Comparison of ENCODE assay signal across 10 cellular contexts in the genomic region with DNA sequence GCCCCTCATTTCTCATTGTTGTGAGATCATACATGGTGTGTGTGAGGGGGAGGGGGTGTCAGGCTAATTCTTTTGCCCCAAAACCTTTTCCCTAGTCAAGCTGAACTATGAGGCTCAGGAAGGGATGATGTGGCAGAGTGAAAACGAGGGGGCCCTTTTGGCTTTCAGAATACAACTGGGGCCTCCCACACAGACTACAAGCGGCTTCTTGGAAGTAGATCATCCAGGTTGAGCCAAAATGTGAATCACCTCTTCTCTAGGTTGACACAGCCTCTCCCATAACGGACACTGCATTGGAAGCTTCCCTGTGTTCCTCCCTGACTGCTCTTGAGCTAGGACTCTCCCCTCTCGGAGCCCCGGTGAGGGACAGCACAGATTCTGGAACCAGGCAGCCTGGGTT. TPM values are rescaled to one million over a fixed set of nuclear protein-coding genes. Genes with fewer than 3 reads are reported as not detected.
A peak's percentile ranks its signal among the peaks of the same experiment; 100 is the strongest.
DNase-seq lines count a peak whose midpoint lies in the region; ATAC-seq and TF ChIP-seq lines count a peak whose summit lies in the region.
"Had no signal": no experiment of that assay in that cellular context is flagged by ENCODE, and none has a peak within 500 bp of the region (broad histone marks: within the 10 kb centered on the region; RNA-seq: fewer than 3 reads in every experiment).

No MANE protein-coding gene starts in this region.

- peak overlapping the region; percentile 88; the same call in 1 of the 2 replicates for H3K9ac ChIP-seq in Karpas-422 (ENCODE audit: low read length)

- no peak for TF ChIP-seq CTCF in gastroesophageal sphincter (IDR thresholded peaks at IDR 0.05)

- H2AFZ ChIP-seq in Karpas-422 (ENCODE audit: low read length) = 0 out of 2 replicates have a peak overlapping the region, but pooled peaks have one; percentile 76

- H3K4me1 ChIP-seq in Karpas-422 (ENCODE audit: low read length) = peaks cover 25% of the 10 kb centered on the region
- peaks cover 0 to 33% (median 12%) of the 10 kb centered on the region in 3 donors for H3K4me1 ChIP-seq in gastroesophageal sphincter

- no peak for TF ChIP-seq EP300 in gastroesophageal sphincter (IDR thresholded peaks at IDR 0.05)

- H3K4me2 ChIP-seq in Karpas-422 (ENCODE audit: low read depth, low read length, poor library complexity, severe bottlenecking) = no peak overlapping the region

- peaks cover 8% of the 10 kb centered on the region; the same call in 1 of the 2 replicates for H3K36me3 ChIP-seq in Karpas-422 (ENCODE audit: insufficient read depth, low read length)
- H3K36me3 ChIP-seq in gastroesophageal sphincter = no peaks in the 10 kb centered on the region
- H3K36me3 ChIP-seq: left lung had no signal

- peaks cover 26% of the 10 kb centered on the region for H3K79me2 ChIP-seq in Karpas-422 (ENCODE audit: low read length)

- no peak for TF ChIP-seq POLR2A in gastroesophageal sphincter (IDR thresholded peaks at IDR 0.05)

- H3K4me3 ChIP-seq in Karpas-422 (ENCODE audit: low read length) (no peak overlapping the region), gastroesophageal sphincter (no peak overlapping the region)

- H4K20me1 ChIP-seq in Karpas-422 (ENCODE audit: insufficient read depth, low read depth, low read length) = peaks cover 14% of the 10 kb centered on the region; the same call in 1 of the 2 replicates

- H3K9me2 ChIP-seq in Karpas-422 (replicated peaks; ENCODE audit: insufficient read depth, low read length) = no peaks in the 10 kb centered on the region

- H3K27ac ChIP-seq in Karpas-422 (ENCODE audit: low read length) = no peak overlapping the region
- peak overlapping the region in 3 of 4 donors; percentile 93 to 99 (median 94) for H3K27ac ChIP-seq in gastroesophageal sphincter

- no peak for ATAC-seq in gastroesophageal sphincter
- no peak for ATAC-seq in GM21786 (IDR thresholded peaks at IDR 0.05; ENCODE audit: unreplicated experiment)
- ATAC-seq: left lung had no signal

- no peak for DNase-seq in Karpas-422
- peak; percentile 74 for DNase-seq in activated CD8-positive, alpha-beta memory T cell treated with anti-CD3 and anti-CD28 coated beads, Interleukin-2, amount 50 U/mL, for 48 hours
- DNase-seq in stimulated activated CD4-positive, alpha-beta T cell treated with anti-CD3 and anti-CD28 coated beads, Interleukin-4, amount 100 ng/mL, for 48 hours (ENCODE audit: low read depth in 2 of 2) = peak; percentile 45 to 62
- DNase-seq in NCI-H345 treated with DMSO at 0.1 percent for 48 hours (lab: John Stamatoyannopoulos, UW; ENCODE audit: unreplicated experiment) = no peak
- no peak for DNase-seq in NCI-H2029 treated with DMSO at 0.1 percent for 48 hours (lab: John Stamatoyannopoulos, UW)
- DNase-seq in amygdala (lab: John Stamatoyannopoulos, UW) = no peak
- DNase-seq: NCI-H446 had no signal

- WGBS in gastroesophageal sphincter (ENCODE audit: low coverage in 1 of 2), 2 donors = 20 to 40% methylated on average over 1 to 2 of the region's 5 CpGs

- H3K9me3 ChIP-seq in Karpas-422 (ENCODE audit: low read length) (no peaks in the 10 kb centered on the region), gastroesophageal sphincter (no peaks in the 10 kb centered on the region)
- H3K9me3 ChIP-seq: left lung had no signal

- no peaks in the 10 kb centered on the region for H3K27me3 ChIP-seq in Karpas-422 (ENCODE audit: low read length)
- no peaks in the 10 kb centered on the region for H3K27me3 ChIP-seq in gastroesophageal sphincter
- H3K27me3 ChIP-seq: left lung had no signal

RNA-seq across cellular contexts. Expression of gene ALKBH5, which starts 2.3 kb away (rescaled TPM):
- total RNA-seq in Karpas-422 (2014; rRNA removed; shearing (Covaris generic); ENCODE audit: low replicate concordance) = 124 and 145 TPM in 2 replicates
- 100 to 1,000 TPM; 123 to 207 (median 131) TPM for total RNA-seq in gastroesophageal sphincter

RNA-seq across cellular contexts. Expression of gene LLGL1, which starts 44.1 kb away (rescaled TPM):
- total RNA-seq in Karpas-422 (2014; rRNA removed; shearing (Covaris generic); ENCODE audit: low replicate concordance) = 12.0 and 12.1 TPM in 2 replicates
- total RNA-seq in gastroesophageal sphincter = 10 to 100 TPM; 16.7 to 31.7 (median 22.1) TPM

Comparison
In these comparisons a context has a peak if more than half of its experiments do, and no peak if none do; other contexts are left out.
1. DNase-seq: peak in activated CD8-positive, alpha-beta memory T cell treated with anti-CD3 and anti-CD28 coated beads, Interleukin-2, amount 50 U/mL, for 48 hours (single experiment) and stimulated activated CD4-positive, alpha-beta T cell treated with anti-CD3 and anti-CD28 coated beads, Interleukin-4, amount 100 ng/mL, for 48 hours (2 of 2); none in Karpas-422 (single experiment), NCI-H345 treated with DMSO at 0.1 percent for 48 hours (single experiment), NCI-H2029 treated with DMSO at 0.1 percent for 48 hours (single experiment) and amygdala (0 of 56).